17 cellular contexts compared by ENCODE assay signal in the genomic region with DNA sequence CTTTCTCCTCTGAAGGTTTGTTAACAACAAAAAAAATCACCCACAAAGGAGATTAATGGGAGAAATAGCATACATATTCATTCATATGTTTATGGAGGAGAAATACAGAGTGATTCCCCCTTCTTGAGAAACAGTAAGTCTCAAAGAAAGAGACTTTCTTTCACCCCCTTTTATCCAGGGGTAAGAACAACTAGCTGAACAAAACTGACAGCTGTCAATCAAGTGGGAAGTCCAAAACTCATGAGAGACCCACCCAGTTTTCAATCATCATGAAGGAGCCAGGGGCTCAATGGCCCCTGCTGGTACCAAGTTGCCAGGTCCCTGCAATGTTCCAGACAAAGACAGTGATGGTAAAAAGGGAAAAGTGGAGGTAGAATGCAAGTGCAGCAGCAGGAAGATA. TPM values are rescaled to one million over a fixed set of nuclear protein-coding genes. Genes with fewer than 3 reads are reported as not detected.
A peak's percentile ranks its signal among the peaks of the same experiment; 100 is the strongest.
DNase-seq lines count a peak whose midpoint lies in the region; TF ChIP-seq lines count a peak whose summit lies in the region.
"Had no signal": no experiment of that assay in that cellular context is flagged by ENCODE, and none has a peak within 500 bp of the region (broad histone marks: within the 10 kb centered on the region; RNA-seq: fewer than 3 reads in every experiment).

No MANE protein-coding gene starts in this region.

- TF ChIP-seq CTCF in hepatocyte (IDR thresholded peaks at IDR 0.05; ENCODE audit: poor library complexity) (no peak), mesothelial cell of epicardium (IDR thresholded peaks at IDR 0.05; ENCODE audit: unreplicated experiment) (no peak), type B pancreatic cell (conservative IDR thresholded peaks at IDR 0.05) (no peak)

- H3K4me3 Mint-ChIP-seq in mesothelial cell of epicardium (no peak overlapping the region), type B pancreatic cell (no peak overlapping the region)
- H3K4me3 Mint-ChIP-seq: CD4-positive, alpha-beta T cell; IgD-negative memory B cell had no signal

- no peak overlapping the region for H2AFZ ChIP-seq in hepatocyte
- H2AFZ ChIP-seq: GM23248 had no signal

- H4K20me1 ChIP-seq in hepatocyte (ENCODE audit: insufficient read depth, poor library complexity, severe bottlenecking): no peaks in the 10 kb centered on the region
- H4K20me1 ChIP-seq: BLaER1 treated with 17β-estradiol and CSF1 and Interleukin-3, amounts not matched to agents 10 nM and 100 nM had no signal

- H3K4me1 ChIP-seq in hepatocyte (ENCODE audit: insufficient read depth): peaks cover 42% of the 10 kb centered on the region
- H3K4me1 ChIP-seq: BLaER1 treated with 17β-estradiol and CSF1 and Interleukin-3, amounts not matched to agents 10 nM and 100 nM had no signal

- H3K27ac ChIP-seq in hepatocyte (peak overlapping the region; percentile 93), caudate nucleus (ENCODE audit: low read depth, low read length) (no peak overlapping the region)
- H3K27ac ChIP-seq: BLaER1 treated with 17β-estradiol and CSF1 and Interleukin-3, amounts not matched to agents 10 nM and 100 nM; GM23248 had no signal

- H3K36me3 ChIP-seq in hepatocyte (replicated peaks; ENCODE audit: insufficient read depth, low read depth): no peaks in the 10 kb centered on the region
- H3K36me3 ChIP-seq: BLaER1 treated with 17β-estradiol and CSF1 and Interleukin-3, amounts not matched to agents 10 nM and 100 nM had no signal

- peak overlapping the region; percentile 84 for H3K27ac Mint-ChIP-seq in mesothelial cell of epicardium
- H3K27ac Mint-ChIP-seq in type B pancreatic cell: peak overlapping the region; percentile 43
- H3K27ac Mint-ChIP-seq: CD4-positive, alpha-beta T cell; IgD-negative memory B cell had no signal

- H3K27me3 Mint-ChIP-seq in mesothelial cell of epicardium (ENCODE audit: low read depth) (no peaks in the 10 kb centered on the region), type B pancreatic cell (no peaks in the 10 kb centered on the region)

- no peaks in the 10 kb centered on the region for H3K9me3 ChIP-seq in hepatocyte (ENCODE audit: low read depth)

- no peak overlapping the region for H3K4me3 ChIP-seq in hepatocyte
- H3K4me3 ChIP-seq: BLaER1 treated with 17β-estradiol and CSF1 and Interleukin-3, amounts not matched to agents 10 nM and 100 nM; GM23248 had no signal

- CTCF ChIA-PET in HEK293T (lab: Yijun Ruan, JAX): no interaction called here

- H3K79me2 ChIP-seq in hepatocyte: no peaks in the 10 kb centered on the region

- DNase-seq in HEK293T (ENCODE audit: extremely low spot score) (no peak), hepatocyte (ENCODE audit: low spot score) (no peak), mesothelial cell of epicardium (ENCODE audit: low spot score in 2 of 2, unreplicated experiment in 2 of 2) (no peak), type B pancreatic cell (ENCODE audit: extremely low spot score, unreplicated experiment) (no peak), DMS53 treated with DMSO at 0.1 percent for 48 hours (lab: John Stamatoyannopoulos, UW; ENCODE audit: unreplicated experiment) (no peak), COLO668 (lab: John Stamatoyannopoulos, UW; ENCODE audit: unreplicated experiment) (no peak), caudate nucleus (lab: John Stamatoyannopoulos, UW) (no peak)
- DNase-seq: ACHN; CD4-positive, alpha-beta T cell; DMS153; DND-41; GDM1; GM23248 had no signal

- H3K27me3 ChIP-seq in hepatocyte: no peaks in the 10 kb centered on the region
- H3K27me3 ChIP-seq: BLaER1 treated with 17β-estradiol and CSF1 and Interleukin-3, amounts not matched to agents 10 nM and 100 nM had no signal

- POLR2A ChIA-PET in HEK293T (lab: Yijun Ruan, JAX): interaction anchor here (0.6 kb wide), 1 partner anchor 301 kb away, joined by 5 read pairs; a partner anchor contains a TSS

- H3K9me2 ChIP-seq in hepatocyte (replicated peaks; ENCODE audit: insufficient read depth): no peaks in the 10 kb centered on the region

- H3K4me1 Mint-ChIP-seq in mesothelial cell of epicardium: peaks cover 36% of the 10 kb centered on the region
- peaks cover 17% of the 10 kb centered on the region for H3K4me1 Mint-ChIP-seq in type B pancreatic cell (ENCODE audit: unreplicated experiment)
- H3K4me1 Mint-ChIP-seq: IgD-negative memory B cell had no signal

- H3K4me2 ChIP-seq in hepatocyte: no peak overlapping the region
- H3K4me2 ChIP-seq: BLaER1 treated with 17β-estradiol and CSF1 and Interleukin-3, amounts not matched to agents 10 nM and 100 nM had no signal

- H3K9me3 Mint-ChIP-seq in mesothelial cell of epicardium (no peaks in the 10 kb centered on the region), type B pancreatic cell (no peaks in the 10 kb centered on the region)
- H3K9me3 Mint-ChIP-seq: CD4-positive, alpha-beta T cell; IgD-negative memory B cell had no signal

- H3K36me3 Mint-ChIP-seq in mesothelial cell of epicardium (no peaks in the 10 kb centered on the region), type B pancreatic cell (no peaks in the 10 kb centered on the region)
- H3K36me3 Mint-ChIP-seq: IgD-negative memory B cell had no signal

TF ChIP-seq in HEK293T, 16 proteins besides CTCF, POLR2A, EP300 and RAD21:
- no peak for TF ChIP-seq CTBP1 (IDR thresholded peaks at IDR 0.05; ENCODE audit: borderline replicate concordance)
- TF ChIP-seq, protein P1, sequence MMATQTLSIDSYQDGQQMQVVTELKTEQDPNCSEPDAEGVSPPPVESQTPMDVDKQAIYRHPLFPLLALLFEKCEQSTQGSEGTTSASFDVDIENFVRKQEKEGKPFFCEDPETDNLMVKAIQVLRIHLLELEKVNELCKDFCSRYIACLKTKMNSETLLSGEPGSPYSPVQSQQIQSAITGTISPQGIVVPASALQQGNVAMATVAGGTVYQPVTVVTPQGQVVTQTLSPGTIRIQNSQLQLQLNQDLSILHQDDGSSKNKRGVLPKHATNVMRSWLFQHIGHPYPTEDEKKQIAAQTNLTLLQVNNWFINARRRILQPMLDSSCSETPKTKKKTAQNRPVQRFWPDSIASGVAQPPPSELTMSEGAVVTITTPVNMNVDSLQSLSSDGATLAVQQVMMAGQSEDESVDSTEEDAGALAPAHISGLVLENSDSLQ (IDR thresholded peaks at IDR 0.05): peak; percentile 77
- no peak for TF ChIP-seq SUZ12 (IDR thresholded peaks at IDR 0.05)

RNA-seq across cellular contexts. Expression of a gene that starts 1.9 kb away (rescaled TPM):
- 0.88 and 1.8 TPM in 2 replicates for total RNA-seq in hepatocyte
- 1.7 and 1.8 TPM in 2 replicates for polyA plus RNA-seq in hepatocyte
- total RNA-seq in mesothelial cell of epicardium: 0.40 TPM in 1 of 3 replicates, not detected in the others
- not detected in 2 replicates for total RNA-seq in type B pancreatic cell (ENCODE audit: low replicate concordance)
- total RNA-seq: A172; CD4-positive, alpha-beta T cell; GM23248; HT-29 had no signal
- polyA plus RNA-seq: GM23248, IgD-negative memory B cell had no signal

RNA-seq across cellular contexts. Expression of a gene that starts 41.9 kb away (rescaled TPM):
- total RNA-seq in hepatocyte (29.8 and 43.4 TPM in 2 replicates), mesothelial cell of epicardium (not detected in 3 replicates), type B pancreatic cell (ENCODE audit: low replicate concordance) (4.2 and 10.0 TPM in 2 replicates)
- polyA plus RNA-seq in hepatocyte: 25.6 and 42.2 TPM in 2 replicates
- total RNA-seq: A172; CD4-positive, alpha-beta T cell; GM23248; HT-29 had no signal
- polyA plus RNA-seq: GM23248, IgD-negative memory B cell had no signal

RNA-seq across cellular contexts. Expression of a gene that starts 51.0 kb away (rescaled TPM):
- total RNA-seq in hepatocyte (not detected in 2 replicates), mesothelial cell of epicardium (0.20 to 0.63 TPM (median 0.24 TPM) in 3 replicates), type B pancreatic cell (ENCODE audit: low replicate concordance) (not detected in 2 replicates)
- not detected in 2 replicates for polyA plus RNA-seq in hepatocyte
- total RNA-seq: A172; CD4-positive, alpha-beta T cell; GM23248; HT-29 had no signal
- polyA plus RNA-seq: GM23248, IgD-negative memory B cell had no signal
